23 cellular contexts compared by ENCODE assay signal in genomic region chr3:171377859-171378258, GRCh38.
"Had no signal": no experiment of that assay in that cellular context is flagged by ENCODE, and none has a peak within 500 bp of the region (broad histone marks: within the 10 kb centered on the region; RNA-seq: fewer than 3 reads in every experiment).

No MANE protein-coding gene starts in this region.

- H3K27me3 ChIP-seq: SJSA1 had no signal

- H3K27me3 Mint-ChIP-seq: activated CD4-positive, alpha-beta T cell treated with anti-CD3 and anti-CD28 coated beads, Interleukin-2, amount 10 ng/mL, durations not matched to agents 24 days and 14 days; activated CD8-positive, alpha-beta memory T cell treated with anti-CD3 and anti-CD28 coated beads, Interleukin-2, amount 10 ng/mL, durations not matched to agents 7 days and 5 days; activated naive CD8-positive, alpha-beta T cell; activated T-cell treated with anti-CD3 and anti-CD28 coated beads, Interleukin-2, amount 50 U/mL, for 24 hours; brain; central memory CD8-positive, alpha-beta T cell had no signal

- H3K9me3 Mint-ChIP-seq: activated CD4-positive, alpha-beta T cell treated with anti-CD3 and anti-CD28 coated beads, Interleukin-2, amount 10 ng/mL, durations not matched to agents 24 days and 14 days; activated T-cell treated with anti-CD3 and anti-CD28 coated beads, Interleukin-2, amount 50 U/mL, for 24 hours; activated T-helper 1 cell treated with anti-CD3 and anti-CD28 coated beads, Interleukin-12 subunit alpha, Interleukin-12 subunit beta, Interleukin-2, Interleukin-4 antibody, amounts not matched to agents 30 ng/mL and 10 ng/mL and 1 ng/mL, durations not matched to agents 14 hours and 24 hours and 36 hours; brain; central memory CD8-positive, alpha-beta T cell; T-helper 1 cell treated with Interleukin-12 subunit alpha and Interleukin-12 subunit beta and Interleukin-4 antibody, amounts not matched to agents 30 μg/mL and 1 μg/mL, for 36 hours; WTC11 had no signal

- H3K36me3 ChIP-seq: SJSA1 had no signal

- DNase-seq: activated CD4-positive, alpha-beta T cell treated with anti-CD3 and anti-CD28 coated beads for 1 hour; activated CD4-positive, alpha-beta T cell treated with anti-CD3 and anti-CD28 coated beads, Interleukin-2, amount 10 ng/mL, durations not matched to agents 24 days and 14 days; activated CD4-positive, alpha-beta T cell treated with anti-CD3 and anti-CD28 coated beads, Interleukin-2, amount 50 U/mL, for 48 hours; activated CD8-positive, alpha-beta memory T cell treated with anti-CD3 and anti-CD28 coated beads, Interleukin-2, amount 10 ng/mL, durations not matched to agents 7 days and 5 days; activated effector memory CD4-positive, alpha-beta T cell treated with anti-CD3 and anti-CD28 coated beads, Interleukin-2, amount 50 U/mL, for 16 hours; activated naive CD4-positive, alpha-beta T cell treated with Interleukin-2 at 50 U/mL for 16 hours; activated T-cell treated with anti-CD3 and anti-CD28 coated beads, Interleukin-2, amount 50 U/mL, for 24 hours; amygdala; NCI-H1092; NCI-H1417; NCI-H1930; NCI-H2171 treated with DMSO at 0.1 percent for 48 hours; NCI-H345; NCI-H510A; NCI-H526 treated with DMSO at 0.1 percent for 48 hours had no signal

- H3K27ac Mint-ChIP-seq: activated CD4-positive, alpha-beta T cell treated with anti-CD3 and anti-CD28 coated beads, Interleukin-2, amount 10 ng/mL, durations not matched to agents 24 days and 14 days; activated CD8-positive, alpha-beta memory T cell treated with anti-CD3 and anti-CD28 coated beads, Interleukin-2, amount 10 ng/mL, durations not matched to agents 7 days and 5 days; activated naive CD8-positive, alpha-beta T cell; activated T-cell treated with anti-CD3 and anti-CD28 coated beads, Interleukin-2, amount 50 U/mL, for 24 hours; activated T-helper 1 cell treated with anti-CD3 and anti-CD28 coated beads, Interleukin-12 subunit alpha, Interleukin-12 subunit beta, Interleukin-2, Interleukin-4 antibody, amounts not matched to agents 30 ng/mL and 10 ng/mL and 1 ng/mL, durations not matched to agents 14 hours and 24 hours and 36 hours; T-helper 1 cell treated with Interleukin-12 subunit alpha and Interleukin-12 subunit beta and Interleukin-4 antibody, amounts not matched to agents 30 μg/mL and 1 μg/mL, for 36 hours; WTC11 had no signal

- ATAC-seq: activated CD8-positive, alpha-beta memory T cell treated with anti-CD3 and anti-CD28 coated beads, Interleukin-2, amount 10 ng/mL, durations not matched to agents 7 days and 5 days; Right ventricle myocardium inferior; WTC11 had no signal

- H3K9me3 ChIP-seq: SJSA1 had no signal

- H3K27ac ChIP-seq: SJSA1 had no signal

- H3K36me3 Mint-ChIP-seq: activated naive CD8-positive, alpha-beta T cell; brain; WTC11 had no signal

- H3K4me3 Mint-ChIP-seq: activated CD4-positive, alpha-beta T cell treated with anti-CD3 and anti-CD28 coated beads, Interleukin-2, amount 10 ng/mL, durations not matched to agents 24 days and 14 days; activated CD8-positive, alpha-beta memory T cell treated with anti-CD3 and anti-CD28 coated beads, Interleukin-2, amount 10 ng/mL, durations not matched to agents 7 days and 5 days; activated naive CD8-positive, alpha-beta T cell; activated T-cell treated with anti-CD3 and anti-CD28 coated beads, Interleukin-2, amount 50 U/mL, for 24 hours; activated T-helper 1 cell treated with anti-CD3 and anti-CD28 coated beads, Interleukin-12 subunit alpha, Interleukin-12 subunit beta, Interleukin-2, Interleukin-4 antibody, amounts not matched to agents 30 ng/mL and 10 ng/mL and 1 ng/mL, durations not matched to agents 14 hours and 24 hours and 36 hours; brain; central memory CD8-positive, alpha-beta T cell; T-helper 1 cell treated with Interleukin-12 subunit alpha and Interleukin-12 subunit beta and Interleukin-4 antibody, amounts not matched to agents 30 μg/mL and 1 μg/mL, for 36 hours; WTC11 had no signal

- H3K4me3 ChIP-seq: SJSA1 had no signal
